30 cellular contexts compared by ENCODE assay signal in genomic region chr5:169131944-169132343, GRCh38.
"Had no signal": no experiment of that assay in that cellular context is flagged by ENCODE, and none has a peak within 500 bp of the region (broad histone marks: within the 10 kb centered on the region; RNA-seq: fewer than 3 reads in every experiment).

No MANE protein-coding gene starts in this region.

- H3K4me3 ChIP-seq: esophagus muscularis mucosa, sigmoid colon, stomach had no signal

- H3K36me3 ChIP-seq: esophagus muscularis mucosa, neutrophil, sigmoid colon, stomach, WERI-Rb-1 had no signal

- H3K4me1 ChIP-seq: stomach had no signal

- H3K27ac Mint-ChIP-seq: activated naive CD8-positive, alpha-beta T cell; nephron progenitor cell; progenitor cell of endocrine pancreas; stimulated activated memory B cell treated with anti-CD40 and anti-IgM and Interleukin-4, amounts not matched to agents 10 μg/mL and 1 μg/mL and 100 μg/mL, for 72 hours; T-helper 17 cell; type B pancreatic cell had no signal

- H3K36me3 Mint-ChIP-seq: activated naive CD8-positive, alpha-beta T cell; stimulated activated memory B cell treated with anti-CD40 and anti-IgM and Interleukin-4, amounts not matched to agents 10 μg/mL and 1 μg/mL and 100 μg/mL, for 72 hours; type B pancreatic cell had no signal

- H3K4me3 Mint-ChIP-seq: activated naive CD8-positive, alpha-beta T cell; nephron progenitor cell; stimulated activated memory B cell treated with anti-CD40 and anti-IgM and Interleukin-4, amounts not matched to agents 10 μg/mL and 1 μg/mL and 100 μg/mL, for 72 hours; T-helper 17 cell; type B pancreatic cell had no signal

- H3K27ac ChIP-seq: esophagus muscularis mucosa, neutrophil, sigmoid colon, stomach, WERI-Rb-1 had no signal

- H3K27me3 ChIP-seq: esophagus muscularis mucosa, neutrophil, sigmoid colon, stomach had no signal

- DNase-seq: activated CD4-positive, alpha-beta T cell treated with anti-CD3 and anti-CD28 coated beads for 48 hours; activated CD4-positive, alpha-beta T cell treated with anti-CD3 and anti-CD28 coated beads, Interleukin-2, amount 50 U/mL, for 48 hours; activated CD8-positive, alpha-beta memory T cell treated with anti-CD3 and anti-CD28 coated beads for 24 hours; activated effector memory CD4-positive, alpha-beta T cell treated with Interleukin-2 at 50 U/mL for 16 hours; activated naive CD4-positive, alpha-beta T cell treated with Interleukin-2 at 50 U/mL for 16 hours; central memory CD4-positive, alpha-beta T cell; dermis blood vessel endothelial cell; effector CD4-positive, alpha-beta T cell; foreskin melanocyte; kidney glomerular epithelial cell; mammary epithelial cell; nephron progenitor cell; retina; sigmoid colon; small intestine; stimulated activated CD4-positive, alpha-beta T cell treated with anti-CD3 and anti-CD28 coated beads, Interleukin-1b, Interleukin-23, amount 100 ng/mL, for 48 hours; stimulated activated CD4-positive, alpha-beta T cell treated with anti-CD3 and anti-CD28 coated beads, Interleukin-4, amount 100 ng/mL, for 4 hours; stimulated activated CD8-positive, alpha-beta memory T cell treated with anti-CD3 and anti-CD28 coated beads, Interleukin-4, amount 100 ng/mL, for 48 hours; stomach; T-helper 17 cell; T1000; WERI-Rb-1 had no signal

- H3K9me3 Mint-ChIP-seq: nephron progenitor cell; stimulated activated memory B cell treated with anti-CD40 and anti-IgM and Interleukin-4, amounts not matched to agents 10 μg/mL and 1 μg/mL and 100 μg/mL, for 72 hours; type B pancreatic cell had no signal

- H3K27me3 Mint-ChIP-seq: progenitor cell of endocrine pancreas; stimulated activated memory B cell treated with anti-CD40 and anti-IgM and Interleukin-4, amounts not matched to agents 10 μg/mL and 1 μg/mL and 100 μg/mL, for 72 hours; T-helper 17 cell had no signal

- H3K4me1 Mint-ChIP-seq: stimulated activated memory B cell treated with anti-CD40 and anti-IgM and Interleukin-4, amounts not matched to agents 10 μg/mL and 1 μg/mL and 100 μg/mL, for 72 hours; T-helper 17 cell had no signal

- H3K9me3 ChIP-seq: esophagus muscularis mucosa, neutrophil, sigmoid colon, stomach had no signal

- ATAC-seq: activated CD4-positive, CD25-positive, alpha-beta regulatory T cell treated with anti-CD3 and anti-CD28 coated beads, Interleukin-2, amount 50 U/mL, for 24 hours; left lobe of liver; stimulated activated memory B cell treated with anti-CD40 and anti-IgM and Interleukin-4, amounts not matched to agents 10 μg/mL and 1 μg/mL and 100 μg/mL, for 72 hours; T-helper 17 cell had no signal
